Comparison of ENCODE assay signal across 1 cellular context in the genomic region with DNA sequence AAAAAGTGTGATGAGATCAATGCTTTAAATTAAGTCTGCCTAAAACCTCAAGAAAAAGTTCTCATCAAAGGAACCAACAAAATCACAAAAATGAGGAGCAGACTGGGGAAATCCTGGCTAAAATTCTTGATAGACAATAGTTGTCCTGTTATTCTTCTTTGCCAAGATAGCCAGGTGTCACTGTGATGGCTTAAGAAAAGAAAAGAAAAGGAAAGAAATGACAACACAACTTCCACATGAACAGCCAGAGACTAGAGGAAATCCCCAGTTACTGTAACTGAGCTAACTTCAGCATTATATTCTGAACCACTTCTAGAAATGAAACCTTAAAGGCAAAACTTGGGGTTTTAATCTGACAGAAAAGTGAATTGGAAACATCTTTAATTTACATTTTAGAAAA.
TF ChIP-seq lines count a peak whose summit lies in the region.

No MANE protein-coding gene starts in this region.

TF ChIP-seq in GM12878, 131 proteins besides CTCF, POLR2A, EP300 and RAD21 (continued from another document and continues in another):
- TF ChIP-seq TCF12 (IDR thresholded peaks at IDR 0.05; ENCODE audit: low read depth, low read length) = peak; percentile 44; the same call in 1 of the 2 replicates
- TF ChIP-seq STAT3 (IDR thresholded peaks at IDR 0.05; ENCODE audit: low read depth, low read length) = no peak
- TF ChIP-seq E4F1 (IDR thresholded peaks at IDR 0.05; ENCODE audit: borderline replicate concordance, partially characterized antibody) = no peak
- TF ChIP-seq HCFC1 (IDR thresholded peaks at IDR 0.05; ENCODE audit: low read length) = no peak
- TF ChIP-seq NRF1 (conservative IDR thresholded peaks at IDR 0.05; ENCODE audit: low read depth, low read length) = no peak
- TF ChIP-seq CBFB (IDR thresholded peaks at IDR 0.05; ENCODE audit: low read depth) = peak; percentile 55; the same call in 1 of the 2 replicates
- TF ChIP-seq, protein P1, sequence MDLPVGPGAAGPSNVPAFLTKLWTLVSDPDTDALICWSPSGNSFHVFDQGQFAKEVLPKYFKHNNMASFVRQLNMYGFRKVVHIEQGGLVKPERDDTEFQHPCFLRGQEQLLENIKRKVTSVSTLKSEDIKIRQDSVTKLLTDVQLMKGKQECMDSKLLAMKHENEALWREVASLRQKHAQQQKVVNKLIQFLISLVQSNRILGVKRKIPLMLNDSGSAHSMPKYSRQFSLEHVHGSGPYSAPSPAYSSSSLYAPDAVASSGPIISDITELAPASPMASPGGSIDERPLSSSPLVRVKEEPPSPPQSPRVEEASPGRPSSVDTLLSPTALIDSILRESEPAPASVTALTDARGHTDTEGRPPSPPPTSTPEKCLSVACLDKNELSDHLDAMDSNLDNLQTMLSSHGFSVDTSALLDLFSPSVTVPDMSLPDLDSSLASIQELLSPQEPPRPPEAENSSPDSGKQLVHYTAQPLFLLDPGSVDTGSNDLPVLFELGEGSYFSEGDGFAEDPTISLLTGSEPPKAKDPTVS (IDR thresholded peaks at IDR 0.05; ENCODE audit: low read depth, low read length) = no peak
- TF ChIP-seq NR2C2 (IDR thresholded peaks at IDR 0.05; ENCODE audit: borderline replicate concordance, control insufficient read depth, insufficient read length, low read depth) = no peak
- no peak for TF ChIP-seq ZBTB40 (IDR thresholded peaks at IDR 0.05; ENCODE audit: borderline replicate concordance)
- TF ChIP-seq WRNIP1 (IDR thresholded peaks at IDR 0.05; ENCODE audit: borderline replicate concordance, low read depth, low read length) = no peak
- TF ChIP-seq RB1 (IDR thresholded peaks at IDR 0.05; ENCODE audit: borderline replicate concordance) = no peak
- TF ChIP-seq DPF2 (IDR thresholded peaks at IDR 0.05) = peak; percentile 33; the same call in 1 of the 2 replicates
- TF ChIP-seq TBL1XR1 (IDR thresholded peaks at IDR 0.05; ENCODE audit: low read depth, low read length) = peak; percentile 52; the same call in 1 of the 2 replicates
- no peak for TF ChIP-seq STAT1 (conservative IDR thresholded peaks at IDR 0.05)
- no peak for TF ChIP-seq POLR2AphosphoS5 (IDR thresholded peaks at IDR 0.05; ENCODE audit: low read length)
- no peak for TF ChIP-seq PAX8 (IDR thresholded peaks at IDR 0.05)
- 0 out of 2 replicates have a peak, but pooled peaks have one; percentile 50 for TF ChIP-seq CREB1 (IDR thresholded peaks at IDR 0.05; ENCODE audit: low read depth)
- peak; percentile 64; the same call in 1 of the 2 replicates for TF ChIP-seq MTA2 (IDR thresholded peaks at IDR 0.05; ENCODE audit: low read depth)
- peak; percentile 39 for TF ChIP-seq MEF2B (IDR thresholded peaks at IDR 0.05; ENCODE audit: partially characterized antibody, poor library complexity, severe bottlenecking)
- TF ChIP-seq TCF7 (IDR thresholded peaks at IDR 0.05; ENCODE audit: borderline replicate concordance) = peak; percentile 56; the same call in 1 of the 2 replicates
- no peak for TF ChIP-seq TARDBP (IDR thresholded peaks at IDR 0.05; ENCODE audit: borderline replicate concordance)
- no peak for TF ChIP-seq NKRF (conservative IDR thresholded peaks at IDR 0.05)
- 0 out of 2 replicates have a peak, but pooled peaks have one; percentile 30 for TF ChIP-seq GATAD2B (conservative IDR thresholded peaks at IDR 0.05; ENCODE audit: low read depth)
- no peak for TF ChIP-seq ZNF217 (IDR thresholded peaks at IDR 0.05)
- TF ChIP-seq ZSCAN29 (IDR thresholded peaks at IDR 0.05) = no peak
- TF ChIP-seq TCF3 (IDR thresholded peaks at IDR 0.05; ENCODE audit: borderline replicate concordance, insufficient read depth, low read depth, low read length) = no peak
- no peak for TF ChIP-seq RFX5 (IDR thresholded peaks at IDR 0.05; ENCODE audit: low read depth, low read length)
- TF ChIP-seq ZNF622 (IDR thresholded peaks at IDR 0.05) = no peak
- 0 out of 3 replicates have a peak, but pooled peaks have one; percentile 63 for TF ChIP-seq POU2F2 (IDR thresholded peaks at IDR 0.05; ENCODE audit: borderline replicate concordance, low read depth, low read length)
- peak; percentile 72 for TF ChIP-seq RUNX3 (IDR thresholded peaks at IDR 0.05; ENCODE audit: low read length)
- TF ChIP-seq PKNOX1 (IDR thresholded peaks at IDR 0.05) = peak; percentile 64
- TF ChIP-seq KAT2A (conservative IDR thresholded peaks at IDR 0.05; ENCODE audit: control insufficient read depth, low read depth, low read length) = no peak
- TF ChIP-seq BCL11A (IDR thresholded peaks at IDR 0.05; ENCODE audit: low read depth, low read length) = no peak
- no peak for TF ChIP-seq ZBTB33 (IDR thresholded peaks at IDR 0.05)
- no peak for TF ChIP-seq SRF (IDR thresholded peaks at IDR 0.05; ENCODE audit: low read depth in 2 of 2, low read length in 2 of 2)
- no peak for TF ChIP-seq KDM1A (IDR thresholded peaks at IDR 0.05; ENCODE audit: borderline replicate concordance)
- peak; percentile 90 for TF ChIP-seq NFIC (IDR thresholded peaks at IDR 0.05; ENCODE audit: low read depth, low read length)
- TF ChIP-seq IKZF2 (IDR thresholded peaks at IDR 0.05) = peak; percentile 88 to 90
- no peak for TF ChIP-seq MYB (IDR thresholded peaks at IDR 0.05; ENCODE audit: borderline replicate concordance, low read depth, low read length)
- TF ChIP-seq RAD51 (IDR thresholded peaks at IDR 0.05) = no peak
- no peak for TF ChIP-seq BACH1 (IDR thresholded peaks at IDR 0.05; ENCODE audit: borderline replicate concordance)
- TF ChIP-seq RELB (IDR thresholded peaks at IDR 0.05; ENCODE audit: low read depth) = peak; percentile 89
- TF ChIP-seq BMI1 (IDR thresholded peaks at IDR 0.05; ENCODE audit: borderline replicate concordance) = peak; percentile 18; the same call in 1 of the 2 replicates
- TF ChIP-seq SP1 (IDR thresholded peaks at IDR 0.05; ENCODE audit: low read depth, low read length) = no peak
- peak; percentile 66 for TF ChIP-seq JUNB (IDR thresholded peaks at IDR 0.05)
- TF ChIP-seq, protein P2, sequence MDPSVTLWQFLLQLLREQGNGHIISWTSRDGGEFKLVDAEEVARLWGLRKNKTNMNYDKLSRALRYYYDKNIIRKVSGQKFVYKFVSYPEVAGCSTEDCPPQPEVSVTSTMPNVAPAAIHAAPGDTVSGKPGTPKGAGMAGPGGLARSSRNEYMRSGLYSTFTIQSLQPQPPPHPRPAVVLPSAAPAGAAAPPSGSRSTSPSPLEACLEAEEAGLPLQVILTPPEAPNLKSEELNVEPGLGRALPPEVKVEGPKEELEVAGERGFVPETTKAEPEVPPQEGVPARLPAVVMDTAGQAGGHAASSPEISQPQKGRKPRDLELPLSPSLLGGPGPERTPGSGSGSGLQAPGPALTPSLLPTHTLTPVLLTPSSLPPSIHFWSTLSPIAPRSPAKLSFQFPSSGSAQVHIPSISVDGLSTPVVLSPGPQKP (IDR thresholded peaks at IDR 0.05; ENCODE audit: low read depth, low read length) = no peak
- TF ChIP-seq POLR2AphosphoS2 (IDR thresholded peaks at IDR 0.05; ENCODE audit: low read depth, low read length) = no peak
- no peak for TF ChIP-seq HDAC6 (IDR thresholded peaks at IDR 0.05; ENCODE audit: unreplicated experiment)
- TF ChIP-seq SMC3 (IDR thresholded peaks at IDR 0.05; ENCODE audit: borderline replicate concordance, low read length) = peak; percentile 15; the same call in 1 of the 2 replicates
- TF ChIP-seq MAX (IDR thresholded peaks at IDR 0.05; ENCODE audit: low read depth, low read length) = no peak
- TF ChIP-seq SUZ12 (IDR thresholded peaks at IDR 0.05; ENCODE audit: unreplicated experiment) = no peak
- TF ChIP-seq MYC (IDR thresholded peaks at IDR 0.05; ENCODE audit: insufficient read depth, insufficient read length, insufficient replicate concordance, low read length, severe bottlenecking) = no peak
